ENCODE assay signal across 20 cellular contexts in genomic region chr11:89633125-89633695, GRCh38.
"Had no signal": no experiment of that assay in that cellular context is flagged by ENCODE, and none has a peak within 500 bp of the region (broad histone marks: within the 10 kb centered on the region; RNA-seq: fewer than 3 reads in every experiment).

No MANE protein-coding gene starts in this region.

- FAIRE-seq: astrocyte had no signal

- H3K4me3 ChIP-seq: breast epithelium, tibial nerve, vagina had no signal

- H3K4me1 Mint-ChIP-seq: activated CD4-positive, alpha-beta T cell treated with anti-CD3 and anti-CD28 coated beads, Interleukin-2, amount 10 ng/mL, durations not matched to agents 24 days and 14 days; natural killer cell had no signal

- H3K27ac Mint-ChIP-seq: activated CD4-positive, alpha-beta T cell treated with anti-CD3 and anti-CD28 coated beads, Interleukin-2, amount 10 ng/mL, durations not matched to agents 24 days and 14 days; activated CD8-positive, alpha-beta T cell treated with anti-CD3 and anti-CD28 coated beads, Interleukin-2, amount 10 ng/mL, durations not matched to agents 7 days and 5 days; dendritic cell treated with granulocyte-macrophage colony-stimulating factor and Interleukin-4, amounts not matched to agents 40 ng/mL and 50 ng/mL, for 4 days; natural killer cell had no signal

- H3K36me3 Mint-ChIP-seq: natural killer cell had no signal

- H3K36me3 ChIP-seq: breast epithelium, tibial nerve, vagina had no signal

- ATAC-seq: activated CD8-positive, alpha-beta T cell treated with anti-CD3 and anti-CD28 coated beads, Interleukin-2, amount 10 ng/mL, durations not matched to agents 7 days and 5 days; activated T-cell treated with anti-CD3 and anti-CD28 coated beads, Interleukin-2, amount 50 U/mL, for 4 hours; foreskin keratinocyte; natural killer cell had no signal

- H3K9me3 Mint-ChIP-seq: activated CD4-positive, alpha-beta T cell treated with anti-CD3 and anti-CD28 coated beads, Interleukin-2, amount 10 ng/mL, durations not matched to agents 24 days and 14 days; activated T-cell treated with anti-CD3 and anti-CD28 coated beads, Interleukin-2, amount 50 U/mL, for 4 hours; dendritic cell treated with granulocyte-macrophage colony-stimulating factor and Interleukin-4, amounts not matched to agents 40 ng/mL and 50 ng/mL, for 4 days had no signal

- H3K27me3 Mint-ChIP-seq: activated CD4-positive, alpha-beta T cell treated with anti-CD3 and anti-CD28 coated beads, Interleukin-2, amount 10 ng/mL, durations not matched to agents 24 days and 14 days; dendritic cell treated with granulocyte-macrophage colony-stimulating factor and Interleukin-4, amounts not matched to agents 40 ng/mL and 50 ng/mL, for 4 days had no signal

- H3K4me3 Mint-ChIP-seq: activated CD4-positive, alpha-beta T cell treated with anti-CD3 and anti-CD28 coated beads, Interleukin-2, amount 10 ng/mL, durations not matched to agents 24 days and 14 days; activated CD8-positive, alpha-beta T cell treated with anti-CD3 and anti-CD28 coated beads, Interleukin-2, amount 10 ng/mL, durations not matched to agents 7 days and 5 days; activated T-cell treated with anti-CD3 and anti-CD28 coated beads, Interleukin-2, amount 50 U/mL, for 4 hours; dendritic cell treated with granulocyte-macrophage colony-stimulating factor and Interleukin-4, amounts not matched to agents 40 ng/mL and 50 ng/mL, for 4 days; natural killer cell had no signal

- H3K4me1 ChIP-seq: breast epithelium, foreskin keratinocyte, tibial nerve, vagina had no signal

- H3K27ac ChIP-seq: breast epithelium, foreskin keratinocyte, tibial nerve, vagina had no signal

- DNase-seq: activated CD4-positive, alpha-beta T cell treated with anti-CD3 and anti-CD28 coated beads, Interleukin-2, amount 10 ng/mL, durations not matched to agents 24 days and 14 days; activated CD8-positive, alpha-beta memory T cell treated with anti-CD3 and anti-CD28 coated beads, Interleukin-2, amount 50 U/mL, for 4 hours; activated CD8-positive, alpha-beta T cell treated with anti-CD3 and anti-CD28 coated beads, Interleukin-2, amount 10 ng/mL, durations not matched to agents 7 days and 5 days; activated naive CD4-positive, alpha-beta T cell treated with anti-CD3 and anti-CD28 coated beads, Interleukin-2, amount 50 U/mL, for 16 hours; activated T-cell treated with anti-CD3 and anti-CD28 coated beads, Interleukin-2, amount 50 U/mL, for 4 hours; cerebellar nuclear complex; effector memory CD4-positive, alpha-beta T cell; foreskin keratinocyte; mesendoderm; natural killer cell; retina; stimulated activated CD4-positive, alpha-beta T cell treated with anti-CD3 and anti-CD28 coated beads, Interleukin-1b, Interleukin-23, amount 100 ng/mL, for 48 hours; stimulated activated CD8-positive, alpha-beta memory T cell treated with anti-CD3 and anti-CD28 coated beads, Interleukin-4, amount 100 ng/mL, for 48 hours; stimulated activated naive CD4-positive, alpha-beta T cell; T1000 had no signal

- H3K9me3 ChIP-seq: breast epithelium, tibial nerve, vagina had no signal

- H3K27me3 ChIP-seq: breast epithelium, foreskin keratinocyte, tibial nerve, vagina had no signal
